Comparison of ENCODE assay signal across 8 cellular contexts in the genomic region with DNA sequence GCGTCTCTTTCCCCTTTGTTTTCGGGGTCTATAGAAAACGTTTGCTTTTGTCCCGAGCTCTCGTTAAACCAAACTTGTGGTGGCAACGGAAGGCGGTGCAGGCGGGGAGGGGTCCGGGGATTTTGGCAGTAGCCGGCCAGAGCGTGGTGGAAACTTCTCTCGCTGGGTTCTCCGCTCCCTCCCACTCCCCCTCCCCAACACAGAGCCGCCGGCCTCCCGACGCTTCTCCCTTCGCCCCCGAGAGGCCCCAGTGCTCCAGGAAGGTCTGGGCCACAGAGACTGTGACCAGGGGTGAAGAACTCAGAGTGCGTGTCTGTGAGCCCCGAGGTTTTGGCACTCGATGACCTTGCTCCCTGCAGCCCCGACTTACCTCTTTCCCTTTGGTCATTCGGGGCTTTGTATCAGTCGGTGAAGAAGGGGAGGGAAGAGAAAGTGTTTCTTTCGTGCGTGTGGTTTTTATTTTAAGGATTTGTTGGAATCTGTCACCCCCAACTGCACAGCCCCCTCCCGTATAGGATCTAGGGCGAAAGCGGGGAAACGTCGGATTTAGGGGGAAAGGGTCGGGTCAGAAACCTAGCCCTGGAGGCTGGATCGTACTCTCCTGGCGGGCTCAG. TPM values are rescaled to one million over a fixed set of nuclear protein-coding genes. Genes with fewer than 3 reads are reported as not detected.
DNase-seq lines count a peak whose midpoint lies in the region; ATAC-seq and TF ChIP-seq lines count a peak whose summit lies in the region.

No MANE protein-coding gene starts in this region.

- RAD21 ChIA-PET in HCT116 (lab: Charles Lee; ENCODE audit: low non-redundant PET in 1 of 2, low total read pairs in 2 of 2, uncharacterized antibody in 2 of 2, unreplicated experiment in 2 of 2): no interaction called here

- H3K9me3 ChIP-seq in HCT116 (ENCODE audit: control insufficient read depth in 1 of 2, insufficient read depth in 1 of 2, low read depth in 1 of 2, low read length in 2 of 2) (no peaks in the 10 kb centered on the region), body of pancreas (no peaks in the 10 kb centered on the region), mucosa of rectum (ENCODE audit: control insufficient read depth in 2 of 2, low read length in 2 of 2) (no peaks in the 10 kb centered on the region)

- H3K4me2 ChIP-seq in HCT116 (ENCODE audit: low read length): peak overlapping the region; percentile 83

- H3K36me3 ChIP-seq in ACC112 (ENCODE audit: insufficient read depth, low read length) (no peaks in the 10 kb centered on the region), HCT116 (ENCODE audit: control insufficient read depth in 1 of 2, insufficient read depth in 2 of 2, low read length in 2 of 2) (no peaks in the 10 kb centered on the region), body of pancreas (replicated peaks in 1 of 2; ENCODE audit: insufficient read depth in 1 of 2, low read depth in 2 of 2) (no peaks in the 10 kb centered on the region), mucosa of rectum (ENCODE audit: control insufficient read depth in 2 of 2, insufficient read depth in 2 of 2, low read length in 2 of 2) (no peaks in the 10 kb centered on the region)

- BruUV-seq in HCT116 (replicated peaks; lab: Mats Ljungman, UMichigan): TSS peak; percentile 80

- WGBS in body of pancreas, 2 donors: 0 to 3% methylated on average over 14 to 33 of the region's 35 CpGs

- H3K79me2 ChIP-seq in ACC112 (ENCODE audit: control insufficient read depth, insufficient read depth, low read length, unreplicated experiment) (no peaks in the 10 kb centered on the region), HCT116 (ENCODE audit: insufficient read depth, low read length) (peaks cover 39% of the 10 kb centered on the region)

- TF ChIP-seq POLR2A in HCT116 (IDR thresholded peaks at IDR 0.05; ENCODE audit: borderline replicate concordance, extremely low read depth, insufficient read depth, insufficient read length): no peak
- TF ChIP-seq POLR2A in body of pancreas (IDR thresholded peaks at IDR 0.05): peak in 2 of 3 donors; percentile 8 to 31

- TF ChIP-seq CTCF in HCT116 (IDR thresholded peaks at IDR 0.05 in 2 of 3, conservative IDR thresholded peaks at IDR 0.05 in 1 of 3; ENCODE audit: borderline replicate concordance in 1 of 3, insufficient read depth in 1 of 3, low read depth in 2 of 3, low read length in 2 of 3) (no peak), body of pancreas (IDR thresholded peaks at IDR 0.05) (no peak)

- POLR2A ChIA-PET in HCT116 (lab: Charles Lee): no interaction called here

- H2AFZ ChIP-seq in ACC112 (ENCODE audit: low read length, unreplicated experiment): no peak overlapping the region
- H2AFZ ChIP-seq in HCT116 (ENCODE audit: low read depth, low read length, poor library complexity, severe bottlenecking): no peak overlapping the region

- TF ChIP-seq RAD21 in HCT116 (IDR thresholded peaks at IDR 0.05; ENCODE audit: low read depth): no peak

- H4K20me1 ChIP-seq in HCT116 (ENCODE audit: insufficient read depth): no peaks in the 10 kb centered on the region

- intact Hi-C loops in HCT116 (cut with micrococcal nuclease) (loop anchor here (5.0 kb wide), 1 partner anchor 51 kb away; no protein-coding TSS in a partner anchor), body of pancreas (cut with DNase I) (no loop called here)

- H3K9me2 ChIP-seq in HCT116 (ENCODE audit: insufficient read depth): no peaks in the 10 kb centered on the region

- CTCF ChIA-PET in HCT116 (lab: Charles Lee): no interaction called here

- H3K4me3 ChIP-seq in ACC112 (ENCODE audit: low read depth, low read length): peak overlapping the region; percentile 80
- H3K4me3 ChIP-seq in HCT116 (replicated peaks in 1 of 2; ENCODE audit: low read depth in 1 of 2, low read length in 2 of 2): peak overlapping the region; percentile 36 to 62
- no peak overlapping the region for H3K4me3 ChIP-seq in body of pancreas
- peak overlapping the region; percentile 52 to 67 for H3K4me3 ChIP-seq in mucosa of rectum (ENCODE audit: low read length in 2 of 2)

- DNase-seq in HCT116 (ENCODE audit: low read depth, low spot score): no peak
- DNase-seq in body of pancreas: no peak
- no peak for DNase-seq in DMS114 treated with DMSO at 0.1 percent for 48 hours (lab: John Stamatoyannopoulos, UW; ENCODE audit: unreplicated experiment)
- no peak for DNase-seq in AG08395 (ENCODE audit: low spot score)
- DNase-seq in NCI-H510A treated with DMSO at 0.1 percent for 48 hours (lab: John Stamatoyannopoulos, UW): no peak

- H3K9ac ChIP-seq in HCT116 (ENCODE audit: low read length) (peak overlapping the region; percentile 82), mucosa of rectum (ENCODE audit: low read depth in 1 of 2, low read length in 2 of 2) (peak overlapping the region; percentile 67 to 72)

- ATAC-seq in HCT116: no peak
- ATAC-seq in body of pancreas: no peak
- ATAC-seq in GM18517 (IDR thresholded peaks at IDR 0.05; ENCODE audit: unreplicated experiment): no peak

- H3K27me3 ChIP-seq in ACC112 (ENCODE audit: insufficient read depth, low read length) (no peaks in the 10 kb centered on the region), HCT116 (ENCODE audit: insufficient read depth, low read length) (no peaks in the 10 kb centered on the region), body of pancreas (no peaks in the 10 kb centered on the region), mucosa of rectum (ENCODE audit: control insufficient read depth in 2 of 2, insufficient read depth in 2 of 2, low read length in 2 of 2) (peaks cover 0 to 6% of the 10 kb centered on the region in 2 donors)

- H3K27ac ChIP-seq in ACC112 (ENCODE audit: low read depth, low read length) (peak overlapping the region; percentile 90; the same call in 1 of the 2 replicates), HCT116 (ENCODE audit: low read depth, low read length) (peak overlapping the region; percentile 99), body of pancreas (peak overlapping the region; percentile 88 to 98 (median 94)), mucosa of rectum (ENCODE audit: low read depth in 2 of 2, low read length in 2 of 2) (peak overlapping the region; percentile 83 to 84)

- H3K4me1 ChIP-seq in ACC112 (ENCODE audit: control insufficient read depth, insufficient read depth, low read length, unreplicated experiment) (peaks cover 9% of the 10 kb centered on the region), HCT116 (ENCODE audit: control insufficient read depth in 1 of 2, insufficient read depth in 2 of 2, low read length in 2 of 2) (peaks cover 31 to 56% of the 10 kb centered on the region in 2 experiments), body of pancreas (peaks cover 40% of the 10 kb centered on the region), mucosa of rectum (ENCODE audit: control insufficient read depth in 2 of 2, insufficient read depth in 2 of 2, low read length in 2 of 2) (peaks cover 12 to 21% of the 10 kb centered on the region in 2 donors)

TF ChIP-seq in HCT116, 20 proteins besides CTCF, POLR2A, EP300 and RAD21:
- no peak for TF ChIP-seq ZNF274 (IDR thresholded peaks at IDR 0.05; ENCODE audit: low read depth, low read length)
- TF ChIP-seq SIN3A (IDR thresholded peaks at IDR 0.05; ENCODE audit: low read depth): no peak
- no peak for TF ChIP-seq ELF1 (IDR thresholded peaks at IDR 0.05; ENCODE audit: borderline replicate concordance, low read depth)
TF ChIP-seq in HCT116: peak in this region for 0.

RNA-seq across cellular contexts. Expression of gene BCOR, which starts 9.0 kb away (rescaled TPM):
- total RNA-seq in HCT116 (2021; ENCODE audit: unreplicated experiment) (35.1 TPM), body of pancreas (10 to 100 TPM; 13.2 to 23.6 TPM)
- 12.3 and 14.5 TPM in 2 replicates for polyA plus RNA-seq in HCT116 (2012)

Comparison
In these comparisons a context has a peak if more than half of its experiments do, and no peak if none do; other contexts are left out.
1. H3K4me3 ChIP-seq: peak in ACC112 (single experiment), HCT116 (2 of 2) and mucosa of rectum (2 of 2); none in body of pancreas (0 of 2).
2. Peak in every context shown above with its lines, with median percentiles within 50 percentile points of each other: H3K27ac ChIP-seq.